ENCODE assay signal across 1 cellular context in the genomic region with DNA sequence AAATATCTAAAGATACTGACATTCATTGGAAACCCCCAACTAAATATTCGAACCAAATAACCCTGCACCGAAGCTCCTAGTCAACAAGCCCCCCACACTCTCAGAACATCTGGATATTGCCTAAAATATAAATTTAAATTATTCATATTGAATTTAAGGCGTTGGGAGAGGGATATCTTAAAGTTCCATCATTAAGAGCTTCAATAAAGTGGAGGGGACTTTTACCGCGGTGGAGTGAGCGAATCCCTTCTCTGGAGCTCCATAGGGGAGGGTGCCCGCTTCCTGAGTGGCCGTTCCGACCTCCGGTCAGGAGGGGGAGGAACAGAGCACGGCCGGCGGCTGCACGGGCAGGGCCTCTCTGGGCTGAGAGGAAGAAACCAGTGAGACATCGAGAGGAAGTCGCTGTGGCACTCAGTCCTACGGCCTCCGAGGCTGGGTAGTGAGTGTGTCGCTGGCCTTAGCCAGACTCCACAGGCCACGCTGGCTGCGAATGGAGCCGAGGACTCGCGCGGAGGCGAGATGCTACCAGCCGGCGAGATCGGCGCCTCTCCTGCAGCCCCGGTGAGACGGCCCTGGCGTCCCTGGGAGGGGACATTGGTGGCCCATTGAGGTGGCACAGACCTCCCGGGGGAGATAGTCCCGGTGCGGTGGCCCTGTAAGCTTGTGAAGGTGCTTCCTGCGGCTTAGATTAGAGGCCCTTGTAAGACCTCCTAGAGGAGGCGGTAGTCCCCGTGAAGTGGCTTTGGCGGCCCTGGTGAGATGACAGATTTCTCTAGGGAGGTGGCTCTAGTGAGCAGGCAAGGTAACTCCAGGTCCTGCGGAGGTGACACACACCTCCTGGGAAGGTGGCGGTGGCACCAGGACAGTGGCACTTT.
TF ChIP-seq lines count a peak whose summit lies in the region.

Gene RINT1, plus strand, starts transcription at position 405 of the 875 bp plus-strand sequence. Its CDS starts 115 bp downstream, at position 520.

TF ChIP-seq in H1, 55 proteins besides CTCF, POLR2A, EP300 and RAD21:
- TF ChIP-seq, protein P1, sequence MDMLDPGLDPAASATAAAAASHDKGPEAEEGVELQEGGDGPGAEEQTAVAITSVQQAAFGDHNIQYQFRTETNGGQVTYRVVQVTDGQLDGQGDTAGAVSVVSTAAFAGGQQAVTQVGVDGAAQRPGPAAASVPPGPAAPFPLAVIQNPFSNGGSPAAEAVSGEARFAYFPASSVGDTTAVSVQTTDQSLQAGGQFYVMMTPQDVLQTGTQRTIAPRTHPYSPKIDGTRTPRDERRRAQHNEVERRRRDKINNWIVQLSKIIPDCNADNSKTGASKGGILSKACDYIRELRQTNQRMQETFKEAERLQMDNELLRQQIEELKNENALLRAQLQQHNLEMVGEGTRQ (IDR thresholded peaks at IDR 0.05; ENCODE audit: low read length) = peak; percentile 26; the same call in 1 of the 2 replicates
- TF ChIP-seq TEAD4 (IDR thresholded peaks at IDR 0.05; ENCODE audit: low read depth, low read length) (0 out of 2 replicates have a peak, but pooled peaks have one; percentile 23), MAX (IDR thresholded peaks at IDR 0.05) (peak; percentile 54), CTBP2 (IDR thresholded peaks at IDR 0.05; ENCODE audit: borderline replicate concordance, insufficient read depth, insufficient read length, low read length) (no peak), RFX5 (IDR thresholded peaks at IDR 0.05; ENCODE audit: borderline replicate concordance, low read depth, low read length) (no peak), SIN3A (conservative IDR thresholded peaks at IDR 0.05 in 1 of 2, IDR thresholded peaks at IDR 0.05 in 1 of 2; ENCODE audit: low read depth in 1 of 2, low read length in 2 of 2) (peak in 1 of 2 experiments; percentile 63; a peak in 2 of 4 replicates), CHD2 (IDR thresholded peaks at IDR 0.05; ENCODE audit: low read length) (0 out of 2 replicates have a peak, but pooled peaks have one; percentile 23), EGR1 (IDR thresholded peaks at IDR 0.05; ENCODE audit: borderline replicate concordance, low read depth, low read length) (peak; percentile 85), KDM4A (IDR thresholded peaks at IDR 0.05; ENCODE audit: low read depth, low read length, severe bottlenecking) (peak; percentile 59), HDAC2 (IDR thresholded peaks at IDR 0.05; ENCODE audit: borderline replicate concordance in 1 of 2, low read depth in 2 of 2, low read length in 2 of 2) (no peak), SP2 (IDR thresholded peaks at IDR 0.05; ENCODE audit: low read length) (peak; percentile 93), CREB1 (IDR thresholded peaks at IDR 0.05) (0 out of 2 replicates have a peak, but pooled peaks have one; percentile 33), SAP30 (IDR thresholded peaks at IDR 0.05; ENCODE audit: insufficient read depth, insufficient replicate concordance, low read length) (peak; percentile 61), CEBPB (IDR thresholded peaks at IDR 0.05; ENCODE audit: low read depth, low read length) (0 out of 2 replicates have a peak, but pooled peaks have one; percentile 25), RBBP5 (IDR thresholded peaks at IDR 0.05; ENCODE audit: borderline replicate concordance, low read depth, low read length) (peak; percentile 81), TBP (IDR thresholded peaks at IDR 0.05; ENCODE audit: low read depth, low read length) (peak; percentile 94), TAF7 (optimal IDR thresholded peaks at IDR 0.05; ENCODE audit: borderline replicate concordance, low read depth, low read length) (peak; percentile 72), POLR2AphosphoS5 (IDR thresholded peaks at IDR 0.05; ENCODE audit: low read depth, low read length) (peak; percentile 97), SP4 (IDR thresholded peaks at IDR 0.05; ENCODE audit: low read length) (no peak), JUND (IDR thresholded peaks at IDR 0.05; ENCODE audit: low read length) (0 out of 2 replicates have a peak, but pooled peaks have one; percentile 32), ASH2L (IDR thresholded peaks at IDR 0.05; ENCODE audit: low read length) (peak; percentile 91), TAF1 (IDR thresholded peaks at IDR 0.05; ENCODE audit: low read depth, low read length) (peak; percentile 98), PHF8 (conservative IDR thresholded peaks at IDR 0.05; ENCODE audit: low read depth, low read length) (peak; percentile 99)
- TF ChIP-seq, protein P2, sequence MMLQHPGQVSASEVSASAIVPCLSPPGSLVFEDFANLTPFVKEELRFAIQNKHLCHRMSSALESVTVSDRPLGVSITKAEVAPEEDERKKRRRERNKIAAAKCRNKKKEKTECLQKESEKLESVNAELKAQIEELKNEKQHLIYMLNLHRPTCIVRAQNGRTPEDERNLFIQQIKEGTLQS (IDR thresholded peaks at IDR 0.05; ENCODE audit: insufficient read depth, low read depth, low read length) = no peak
